Comparison of ENCODE assay signal across 24 cellular contexts in genomic region chr13:111291908-111292307, GRCh38. TPM values are rescaled to one million over a fixed set of nuclear protein-coding genes. Genes with fewer than 3 reads are reported as not detected.
A peak's percentile ranks its signal among the peaks of the same experiment; 100 is the strongest.
DNase-seq lines count a peak whose midpoint lies in the region; ATAC-seq and TF ChIP-seq lines count a peak whose summit lies in the region.
"Had no signal": no experiment of that assay in that cellular context is flagged by ENCODE, and none has a peak within 500 bp of the region (broad histone marks: within the 10 kb centered on the region; RNA-seq: fewer than 3 reads in every experiment).

No MANE protein-coding gene starts in this region.

- no peak overlapping the region for H4K12ac ChIP-seq in trophoblast cell (ENCODE audit: low read depth, low read length)

- no peak overlapping the region for H2BK15ac ChIP-seq in mesenchymal stem cell (ENCODE audit: low read depth, poor library complexity, severe bottlenecking)

- no peaks in the 10 kb centered on the region for H3K9me3 ChIP-seq in mesenchymal stem cell (ENCODE audit: control insufficient read depth, low read length)
- no peaks in the 10 kb centered on the region for H3K9me3 ChIP-seq in trophoblast cell (ENCODE audit: insufficient read depth, low read depth, low read length)
- H3K9me3 ChIP-seq in psoas muscle: no peaks in the 10 kb centered on the region
- H3K9me3 ChIP-seq: BE2C, BLaER1 had no signal

- peak overlapping the region; percentile 42 for H3K27ac Mint-ChIP-seq in activated naive CD4-positive, alpha-beta T cell treated with anti-CD3 and anti-CD28 coated beads, Interleukin-2, amount 10 ng/mL, durations not matched to agents 7 days and 5 days
- H3K27ac Mint-ChIP-seq: CD4-positive, CD25-positive, alpha-beta regulatory T cell had no signal

- no peak for TF ChIP-seq CTCF in psoas muscle (IDR thresholded peaks at IDR 0.05)

- no peak overlapping the region for H3K14ac ChIP-seq in mesenchymal stem cell (ENCODE audit: low read length in 2 of 2)
- no peak overlapping the region for H3K14ac ChIP-seq in trophoblast cell (ENCODE audit: low read length)

- no peak overlapping the region for H3K4me3 ChIP-seq in mesenchymal stem cell (ENCODE audit: insufficient read depth in 1 of 2, low read depth in 1 of 2, low read length in 2 of 2)
- H3K4me3 ChIP-seq in trophoblast cell (ENCODE audit: low read depth, low read length): peak overlapping the region; percentile 60
- no peak overlapping the region for H3K4me3 ChIP-seq in psoas muscle
- H3K4me3 ChIP-seq: BLaER1, GM12878 had no signal

- H3K9ac ChIP-seq in mesenchymal stem cell (ENCODE audit: low read length): no peak overlapping the region
- H3K9ac ChIP-seq in trophoblast cell (ENCODE audit: low read length): no peak overlapping the region
- H3K9ac ChIP-seq: BLaER1 had no signal

- no peaks in the 10 kb centered on the region for H3K9me3 Mint-ChIP-seq in activated naive CD4-positive, alpha-beta T cell treated with anti-CD3 and anti-CD28 coated beads, Interleukin-2, amount 10 ng/mL, durations not matched to agents 7 days and 5 days
- H3K9me3 Mint-ChIP-seq: CD14-positive monocyte; CD4-positive, alpha-beta memory T cell; CD4-positive, CD25-positive, alpha-beta regulatory T cell; CD8-positive, alpha-beta memory T cell had no signal

- H3K4me1 Mint-ChIP-seq in activated naive CD4-positive, alpha-beta T cell treated with anti-CD3 and anti-CD28 coated beads, Interleukin-2, amount 10 ng/mL, durations not matched to agents 7 days and 5 days: peaks cover 4% of the 10 kb centered on the region
- H3K4me1 Mint-ChIP-seq: CD14-positive monocyte had no signal

- peaks cover 50 to 97% of the 10 kb centered on the region in 2 experiments for H3K36me3 ChIP-seq in mesenchymal stem cell (ENCODE audit: control insufficient read depth in 1 of 2, insufficient read depth in 2 of 2, low read depth in 1 of 2, low read length in 2 of 2)
- peaks cover 30 to 44% of the 10 kb centered on the region in 2 experiments for H3K36me3 ChIP-seq in trophoblast cell (ENCODE audit: control insufficient read depth in 1 of 2, insufficient read depth in 2 of 2, low read length in 2 of 2)
- peaks cover 6 to 100% of the 10 kb centered on the region in 2 donors for H3K36me3 ChIP-seq in psoas muscle (ENCODE audit: insufficient read depth in 1 of 2, low read depth in 1 of 2)

- peaks cover 42% of the 10 kb centered on the region for H3K79me1 ChIP-seq in mesenchymal stem cell (replicated peaks; ENCODE audit: low read length, poor library complexity, severe bottlenecking)
- H3K79me1 ChIP-seq in trophoblast cell (ENCODE audit: low read length): no peaks in the 10 kb centered on the region

- H3K18ac ChIP-seq in mesenchymal stem cell (ENCODE audit: low read depth in 1 of 2, low read length in 2 of 2) (no peak overlapping the region), trophoblast cell (ENCODE audit: low read length) (no peak overlapping the region)

- no peak for ATAC-seq in HG02938 (IDR thresholded peaks at IDR 0.05; ENCODE audit: unreplicated experiment)
- no peak for ATAC-seq in psoas muscle
- ATAC-seq: GM12878 had no signal

- H3K27me3 Mint-ChIP-seq in activated naive CD4-positive, alpha-beta T cell treated with anti-CD3 and anti-CD28 coated beads, Interleukin-2, amount 10 ng/mL, durations not matched to agents 7 days and 5 days: no peaks in the 10 kb centered on the region
- H3K27me3 Mint-ChIP-seq: CD4-positive, alpha-beta memory T cell; CD4-positive, CD25-positive, alpha-beta regulatory T cell; CD8-positive, alpha-beta memory T cell had no signal

- H4K91ac ChIP-seq in mesenchymal stem cell (ENCODE audit: low read length) (no peak overlapping the region), trophoblast cell (ENCODE audit: low read depth, low read length) (no peak overlapping the region)

- no peak overlapping the region for H3K4me2 ChIP-seq in mesenchymal stem cell (ENCODE audit: low read length, poor library complexity, severe bottlenecking)
- H3K4me2 ChIP-seq in trophoblast cell (ENCODE audit: low read length): no peak overlapping the region
- H3K4me2 ChIP-seq: BLaER1 had no signal

- H3K23ac ChIP-seq in mesenchymal stem cell (ENCODE audit: low read length in 2 of 2) (no peak overlapping the region), trophoblast cell (ENCODE audit: low read length) (no peak overlapping the region)

- WGBS in mesenchymal stem cell: 97% methylated on average over 14 of the region's 14 CpGs
- whole genome bisulfite sequencing in trophoblast cell (ENCODE audit: extremely low coverage, insufficient coverage, insufficient read length): no CpG with 5 or more reads among the region's 14 CpGs
- whole genome bisulfite sequencing in psoas muscle, 3 donors: 94 to 95% (median 94%) methylated on average over 14 of the region's 14 CpGs

- H2AFZ ChIP-seq in mesenchymal stem cell (ENCODE audit: low read depth, low read length) (no peak overlapping the region), trophoblast cell (ENCODE audit: insufficient read depth, low read length, poor library complexity) (no peak overlapping the region)

- intact Hi-C loops in psoas muscle (cut with DNase I): no loop called here

- DNase-seq in activated naive CD4-positive, alpha-beta T cell treated with anti-CD3 and anti-CD28 coated beads, Interleukin-2, amount 10 ng/mL, durations not matched to agents 7 days and 5 days: no peak
- no peak for DNase-seq in activated naive CD4-positive, alpha-beta T cell treated with Interleukin-2 at 50 U/mL for 16 hours
- DNase-seq in mesenchymal stem cell: no peak
- no peak for DNase-seq in trophoblast cell
- no peak for DNase-seq in psoas muscle
- DNase-seq: 8988T; ACHN; BE2C; CD4-positive, alpha-beta memory T cell; CD4-positive, CD25-positive, alpha-beta regulatory T cell; CD8-positive, alpha-beta memory T cell; DMS 273 treated with DMSO at 0.1 percent for 48 hours; DMS153; DMS53; DMS79; DND-41; EL; GDM1 had no signal

- no peak overlapping the region for H3K4ac ChIP-seq in mesenchymal stem cell (ENCODE audit: low read depth in 1 of 2, low read length in 2 of 2)
- no peak overlapping the region for H3K4ac ChIP-seq in trophoblast cell (ENCODE audit: low read depth, low read length)

- H2BK12ac ChIP-seq in mesenchymal stem cell (ENCODE audit: low read length in 2 of 2): no peak overlapping the region
- H2BK12ac ChIP-seq in trophoblast cell (ENCODE audit: low read length): no peak overlapping the region

- peaks cover 45% of the 10 kb centered on the region for H3K36me3 Mint-ChIP-seq in activated naive CD4-positive, alpha-beta T cell treated with anti-CD3 and anti-CD28 coated beads, Interleukin-2, amount 10 ng/mL, durations not matched to agents 7 days and 5 days

- H3K27ac ChIP-seq in mesenchymal stem cell (ENCODE audit: low read length, poor library complexity, severe bottlenecking) (no peak overlapping the region), trophoblast cell (ENCODE audit: low read depth, low read length) (no peak overlapping the region), psoas muscle (no peak overlapping the region)
- H3K27ac ChIP-seq: BLaER1 had no signal

- H2AK5ac ChIP-seq in mesenchymal stem cell (ENCODE audit: low read length, severe bottlenecking) (no peak overlapping the region), trophoblast cell (ENCODE audit: low read length) (no peak overlapping the region)

- H3K4me3 Mint-ChIP-seq in activated naive CD4-positive, alpha-beta T cell treated with anti-CD3 and anti-CD28 coated beads, Interleukin-2, amount 10 ng/mL, durations not matched to agents 7 days and 5 days: no peak overlapping the region
- H3K4me3 Mint-ChIP-seq: CD14-positive monocyte; CD4-positive, alpha-beta memory T cell; CD4-positive, CD25-positive, alpha-beta regulatory T cell; CD8-positive, alpha-beta memory T cell had no signal

- H3K4me1 ChIP-seq in mesenchymal stem cell (ENCODE audit: control insufficient read depth, insufficient read depth, low read depth, low read length) (peaks cover 3% of the 10 kb centered on the region), trophoblast cell (ENCODE audit: control insufficient read depth in 1 of 2, insufficient read depth in 2 of 2, low read length in 2 of 2) (no peaks in the 10 kb centered on the region), psoas muscle (no peaks in the 10 kb centered on the region)
- H3K4me1 ChIP-seq: BE2C had no signal

- H3K79me2 ChIP-seq in trophoblast cell (ENCODE audit: control insufficient read depth, insufficient read depth, low read length, poor library complexity): peaks cover 1% of the 10 kb centered on the region

- CTCF ChIA-PET in activated naive CD4-positive, alpha-beta T cell treated with anti-CD3 and anti-CD28 coated beads, Interleukin-2, amount 10 ng/mL, durations not matched to agents 7 days and 5 days (lab: Charles Lee): no interaction called here

- H4K8ac ChIP-seq in mesenchymal stem cell (ENCODE audit: low read length): peak overlapping the region; percentile 21
- no peak overlapping the region for H4K8ac ChIP-seq in trophoblast cell (ENCODE audit: low read depth, low read length)

- H2BK120ac ChIP-seq in mesenchymal stem cell (ENCODE audit: low read depth, low read length): no peak overlapping the region
- no peak overlapping the region for H2BK120ac ChIP-seq in trophoblast cell (ENCODE audit: insufficient read depth, low read length, poor library complexity)

- H2BK5ac ChIP-seq in mesenchymal stem cell (ENCODE audit: low read depth, low read length, poor library complexity, severe bottlenecking) (no peak overlapping the region), trophoblast cell (ENCODE audit: low read depth, low read length, poor library complexity) (no peak overlapping the region)

- no peaks in the 10 kb centered on the region for H3K27me3 ChIP-seq in mesenchymal stem cell (ENCODE audit: control insufficient read depth in 1 of 2, insufficient read depth in 1 of 2, low read length in 2 of 2)
- H3K27me3 ChIP-seq in trophoblast cell (ENCODE audit: insufficient read depth, low read length): no peaks in the 10 kb centered on the region
- no peaks in the 10 kb centered on the region for H3K27me3 ChIP-seq in psoas muscle (ENCODE audit: insufficient read depth in 3 of 3, low read length in 2 of 3)
- H3K27me3 ChIP-seq: BE2C, BLaER1 had no signal

RNA-seq across cellular contexts. Expression of gene TEX29, which starts 28.5 kb away (rescaled TPM):
- 0.41 TPM for polyA plus RNA-seq in mesenchymal stem cell (2013, experiment 1 of 2)
- polyA plus RNA-seq in mesenchymal stem cell (2013, experiment 2 of 2): 0.44 TPM
- 0.17 and 0.30 TPM in 2 replicates for polyA plus RNA-seq in trophoblast cell (2013)
- total RNA-seq in psoas muscle: 1 to 10 TPM in 1 of 4 donors, under 1 TPM in 2, not detected in 1; 0.32 to 1.2 (median 0.64) TPM
- polyA plus RNA-seq in psoas muscle: under 1 TPM in 2 of 3 donors, not detected in 1; 0.14 to 0.38 TPM
- total RNA-seq: CD4-positive, CD25-positive, alpha-beta regulatory T cell; CD8-positive, alpha-beta memory T cell; Daoy; G401; GM12878 had no signal
- polyA plus RNA-seq: CD4-positive, CD25-positive, alpha-beta regulatory T cell; CD8-positive, alpha-beta memory T cell had no signal
